Comparison of ENCODE assay signal across 11 cellular contexts in the genomic region with DNA sequence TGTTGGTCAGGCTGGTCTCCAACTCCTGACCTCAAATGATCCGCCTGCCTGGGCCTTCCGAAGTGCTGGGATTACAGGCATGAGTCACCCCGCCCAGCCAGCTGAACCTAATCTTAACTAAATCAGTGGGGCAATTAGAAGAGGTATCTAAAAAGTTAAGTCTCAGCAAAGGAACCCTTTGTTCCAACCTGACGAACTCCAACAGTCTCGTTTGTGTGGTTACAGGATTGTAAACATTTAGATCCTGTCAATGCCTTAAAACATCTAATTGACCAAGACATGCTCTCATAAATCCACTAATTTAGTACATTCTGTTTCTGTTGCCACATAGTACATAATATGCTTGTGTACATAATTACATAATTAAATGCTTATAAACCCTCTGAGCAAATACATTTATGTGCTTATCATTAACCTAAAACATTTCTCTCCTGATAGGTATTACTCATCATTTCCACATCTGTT. TPM values are rescaled to one million over a fixed set of nuclear protein-coding genes. Genes with fewer than 3 reads are reported as not detected.
DNase-seq lines count a peak whose midpoint lies in the region; ATAC-seq and TF ChIP-seq lines count a peak whose summit lies in the region.
"Had no signal": no experiment of that assay in that cellular context is flagged by ENCODE, and none has a peak within 500 bp of the region (broad histone marks: within the 10 kb centered on the region; RNA-seq: fewer than 3 reads in every experiment).

No MANE protein-coding gene starts in this region.

- H3K4me1 ChIP-seq in HEK293 (ENCODE audit: control insufficient read depth, insufficient read depth, low read length) (no peaks in the 10 kb centered on the region; the same call in 1 of the 2 replicates), RWPE2 (ENCODE audit: insufficient read depth, poor library complexity, severe bottlenecking) (peaks cover 25% of the 10 kb centered on the region)

- H3K9me3 ChIP-seq in HEK293 (ENCODE audit: control insufficient read depth, insufficient read depth, low read depth, low read length) (no peaks in the 10 kb centered on the region), RWPE2 (ENCODE audit: severe bottlenecking) (no peaks in the 10 kb centered on the region)

- H3K27ac ChIP-seq in HEK293 (ENCODE audit: extremely low read depth, low read depth, low read length) (no peak overlapping the region), RWPE2 (ENCODE audit: poor library complexity, severe bottlenecking) (peak overlapping the region; percentile 90)

- CTCF ChIA-PET in HEK293 (lab: Yijun Ruan, JAX) = interaction anchor here (0.6 to 0.7 kb wide), 3 partner anchors 11 to 353 kb away, joined by 3 to 4 read pairs (median 3); no protein-coding TSS in a partner anchor

- DNase-seq in ACHN (peak; percentile 10), RWPE2 (ENCODE audit: low spot score) (peak; percentile 69), fibroblast of the aortic adventitia (ENCODE audit: low read depth) (peak; percentile 7), nucleus accumbens (lab: John Stamatoyannopoulos, UW) (no peak)
- no peak for DNase-seq in activated naive CD4-positive, alpha-beta T cell treated with anti-CD3 and anti-CD28 coated beads, Interleukin-2, amount 50 U/mL, for 16 hours
- DNase-seq: activated CD4-positive, alpha-beta T cell treated with anti-CD3 and anti-CD28 coated beads, Interleukin-2, amount 10 ng/mL, durations not matched to agents 7 days and 5 days; activated naive CD8-positive, alpha-beta T cell treated with anti-CD3 and anti-CD28 coated beads for 36 hours; Kasumi-1 had no signal

- ATAC-seq in RWPE2 (ENCODE audit: low read depth) = peak; percentile 91
- no peak for ATAC-seq in HG02884 (IDR thresholded peaks at IDR 0.05; ENCODE audit: unreplicated experiment)
- no peak for ATAC-seq in HG03460 (IDR thresholded peaks at IDR 0.05; ENCODE audit: unreplicated experiment)

- in situ Hi-C loops in ACHN (cut with HindIII; ENCODE audit: low pct_ligation_motif_present, low pct_unique_long_range_greater_than_20kb, low sequenced_read_pairs) = no loop called here

- H3K36me3 ChIP-seq in HEK293 (ENCODE audit: control insufficient read depth in 2 of 2, insufficient read depth in 1 of 2, low read length in 2 of 2) = no peaks in the 10 kb centered on the region
- no peaks in the 10 kb centered on the region for H3K36me3 ChIP-seq in RWPE2 (ENCODE audit: low read depth)

- no peak overlapping the region for H3K4me3 ChIP-seq in HEK293 (ENCODE audit: low read depth, low read length)
- H3K4me3 ChIP-seq in RWPE2 (ENCODE audit: severe bottlenecking) = no peak overlapping the region
- no peak overlapping the region for H3K4me3 ChIP-seq in fibroblast of the aortic adventitia (ENCODE audit: low read depth, low read length)

- no peak for TF ChIP-seq CTCF in HEK293 (tag by site-specific recombination; IDR thresholded peaks at IDR 0.05)
- no peak for TF ChIP-seq CTCF in RWPE2 (IDR thresholded peaks at IDR 0.05; ENCODE audit: poor library complexity, severe bottlenecking)
- TF ChIP-seq CTCF in fibroblast of the aortic adventitia (IDR thresholded peaks at IDR 0.05; ENCODE audit: insufficient read depth, low read length) = no peak

- POLR2A ChIA-PET in HEK293 (lab: Yijun Ruan, JAX) = no interaction called here

- H3K27me3 ChIP-seq in RWPE2 (ENCODE audit: insufficient read depth, poor library complexity, severe bottlenecking) = no peaks in the 10 kb centered on the region

TF ChIP-seq in HEK293, 187 proteins besides CTCF, POLR2A, EP300 and RAD21 (continues in another document):
- TF ChIP-seq, protein P1, sequence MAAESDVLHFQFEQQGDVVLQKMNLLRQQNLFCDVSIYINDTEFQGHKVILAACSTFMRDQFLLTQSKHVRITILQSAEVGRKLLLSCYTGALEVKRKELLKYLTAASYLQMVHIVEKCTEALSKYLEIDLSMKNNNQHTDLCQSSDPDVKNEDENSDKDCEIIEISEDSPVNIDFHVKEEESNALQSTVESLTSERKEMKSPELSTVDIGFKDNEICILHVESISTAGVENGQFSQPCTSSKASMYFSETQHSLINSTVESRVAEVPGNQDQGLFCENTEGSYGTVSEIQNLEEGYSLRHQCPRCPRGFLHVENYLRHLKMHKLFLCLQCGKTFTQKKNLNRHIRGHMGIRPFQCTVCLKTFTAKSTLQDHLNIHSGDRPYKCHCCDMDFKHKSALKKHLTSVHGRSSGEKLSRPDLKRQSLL (tag by site-specific recombination; IDR thresholded peaks at IDR 0.05) = no peak
- TF ChIP-seq KLF7 (tag by site-specific recombination; IDR thresholded peaks at IDR 0.05; ENCODE audit: borderline replicate concordance) (no peak), ZBTB48 (tag by site-specific recombination; IDR thresholded peaks at IDR 0.05) (no peak), ZNF26 (tag by site-specific recombination; IDR thresholded peaks at IDR 0.05) (no peak), ZNF140 (tag by site-specific recombination; IDR thresholded peaks at IDR 0.05) (no peak), ZNF664 (tag by site-specific recombination; IDR thresholded peaks at IDR 0.05) (no peak), ZNF274 (IDR thresholded peaks at IDR 0.05; ENCODE audit: low read length) (no peak), ZNF274 (tag by site-specific recombination; IDR thresholded peaks at IDR 0.05; ENCODE audit: borderline replicate concordance) (no peak), GLI2 (tag by site-specific recombination; IDR thresholded peaks at IDR 0.05; ENCODE audit: borderline replicate concordance, low read depth) (no peak), ZNF155 (tag by site-specific recombination; IDR thresholded peaks at IDR 0.05) (no peak), ZNF10 (tag by site-specific recombination; IDR thresholded peaks at IDR 0.05) (no peak), YY2 (tag by site-specific recombination; IDR thresholded peaks at IDR 0.05) (no peak), ZNF37A (tag by site-specific recombination; IDR thresholded peaks at IDR 0.05) (no peak), ZNF280C (tag by site-specific recombination; IDR thresholded peaks at IDR 0.05) (no peak), ZFP41 (tag by site-specific recombination; IDR thresholded peaks at IDR 0.05; ENCODE audit: borderline replicate concordance) (no peak)
- TF ChIP-seq, protein P2, sequence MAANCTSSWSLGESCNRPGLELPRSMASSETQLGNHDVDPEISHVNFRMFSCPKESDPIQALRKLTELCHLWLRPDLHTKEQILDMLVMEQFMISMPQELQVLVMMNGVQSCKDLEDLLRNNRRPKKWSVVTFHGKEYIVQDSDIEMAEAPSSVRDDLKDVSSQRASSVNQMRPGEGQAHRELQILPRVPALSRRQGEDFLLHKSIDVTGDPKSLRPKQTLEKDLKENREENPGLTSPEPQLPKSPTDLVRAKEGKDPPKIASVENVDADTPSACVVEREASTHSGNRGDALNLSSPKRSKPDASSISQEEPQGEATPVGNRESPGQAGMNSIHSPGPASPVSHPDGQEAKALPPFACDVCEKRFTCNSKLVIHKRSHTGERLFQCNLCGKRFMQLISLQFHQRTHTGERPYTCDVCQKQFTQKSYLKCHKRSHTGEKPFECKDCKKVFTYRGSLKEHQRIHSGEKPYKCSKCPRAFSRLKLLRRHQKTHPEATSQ (tag by site-specific recombination; IDR thresholded peaks at IDR 0.05) = no peak
- TF ChIP-seq, protein P3, sequence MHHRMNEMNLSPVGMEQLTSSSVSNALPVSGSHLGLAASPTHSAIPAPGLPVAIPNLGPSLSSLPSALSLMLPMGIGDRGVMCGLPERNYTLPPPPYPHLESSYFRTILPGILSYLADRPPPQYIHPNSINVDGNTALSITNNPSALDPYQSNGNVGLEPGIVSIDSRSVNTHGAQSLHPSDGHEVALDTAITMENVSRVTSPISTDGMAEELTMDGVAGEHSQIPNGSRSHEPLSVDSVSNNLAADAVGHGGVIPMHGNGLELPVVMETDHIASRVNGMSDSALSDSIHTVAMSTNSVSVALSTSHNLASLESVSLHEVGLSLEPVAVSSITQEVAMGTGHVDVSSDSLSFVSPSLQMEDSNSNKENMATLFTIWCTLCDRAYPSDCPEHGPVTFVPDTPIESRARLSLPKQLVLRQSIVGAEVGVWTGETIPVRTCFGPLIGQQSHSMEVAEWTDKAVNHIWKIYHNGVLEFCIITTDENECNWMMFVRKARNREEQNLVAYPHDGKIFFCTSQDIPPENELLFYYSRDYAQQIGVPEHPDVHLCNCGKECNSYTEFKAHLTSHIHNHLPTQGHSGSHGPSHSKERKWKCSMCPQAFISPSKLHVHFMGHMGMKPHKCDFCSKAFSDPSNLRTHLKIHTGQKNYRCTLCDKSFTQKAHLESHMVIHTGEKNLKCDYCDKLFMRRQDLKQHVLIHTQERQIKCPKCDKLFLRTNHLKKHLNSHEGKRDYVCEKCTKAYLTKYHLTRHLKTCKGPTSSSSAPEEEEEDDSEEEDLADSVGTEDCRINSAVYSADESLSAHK (tag by site-specific recombination; IDR thresholded peaks at IDR 0.05) = peak; percentile 21; the same call in 1 of the 2 replicates

RNA-seq across cellular contexts. Expression of gene STK39, which starts 31.1 kb away (rescaled TPM):
- total RNA-seq in fibroblast of the aortic adventitia (ENCODE audit: low replicate concordance) = 8.2 and 31.0 TPM in 2 replicates

Comparison
In these comparisons a context has a peak if more than half of its experiments do, and no peak if none do; other contexts are left out.
1. DNase-seq: peak in ACHN (single experiment), RWPE2 (single experiment) and fibroblast of the aortic adventitia (single experiment); none in activated naive CD4-positive, alpha-beta T cell treated with anti-CD3 and anti-CD28 coated beads, Interleukin-2, amount 50 U/mL, for 16 hours (single experiment) and nucleus accumbens (0 of 56).